1 cellular context compared by ENCODE assay signal in the genomic region with DNA sequence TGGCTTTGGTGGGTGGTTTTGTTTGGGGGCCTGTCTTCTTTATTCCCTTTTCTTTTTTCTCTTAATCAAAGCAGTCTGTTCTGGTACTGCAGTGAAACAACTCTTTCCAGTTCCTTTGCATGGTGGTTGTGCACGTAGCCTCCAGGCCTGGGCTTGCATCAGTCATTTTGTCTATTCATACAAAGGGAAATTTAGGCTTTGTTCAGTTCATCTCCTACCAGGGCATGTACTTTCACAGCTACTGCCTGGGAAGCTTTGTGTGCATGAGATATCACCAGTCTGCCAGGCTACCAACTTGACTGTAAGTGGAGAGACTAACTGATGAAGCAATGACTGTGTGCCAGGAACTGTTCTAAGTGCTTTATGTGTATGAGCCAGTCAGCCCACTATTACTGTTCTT.
TF ChIP-seq lines count a peak whose summit lies in the region.

No MANE protein-coding gene starts in this region.

TF ChIP-seq in SK-N-SH treated with all-trans-retinoic acid at 6 μM for 48 hours, 23 proteins besides CTCF, POLR2A, EP300 and RAD21 (continued from another document):
- TF ChIP-seq, protein P1, sequence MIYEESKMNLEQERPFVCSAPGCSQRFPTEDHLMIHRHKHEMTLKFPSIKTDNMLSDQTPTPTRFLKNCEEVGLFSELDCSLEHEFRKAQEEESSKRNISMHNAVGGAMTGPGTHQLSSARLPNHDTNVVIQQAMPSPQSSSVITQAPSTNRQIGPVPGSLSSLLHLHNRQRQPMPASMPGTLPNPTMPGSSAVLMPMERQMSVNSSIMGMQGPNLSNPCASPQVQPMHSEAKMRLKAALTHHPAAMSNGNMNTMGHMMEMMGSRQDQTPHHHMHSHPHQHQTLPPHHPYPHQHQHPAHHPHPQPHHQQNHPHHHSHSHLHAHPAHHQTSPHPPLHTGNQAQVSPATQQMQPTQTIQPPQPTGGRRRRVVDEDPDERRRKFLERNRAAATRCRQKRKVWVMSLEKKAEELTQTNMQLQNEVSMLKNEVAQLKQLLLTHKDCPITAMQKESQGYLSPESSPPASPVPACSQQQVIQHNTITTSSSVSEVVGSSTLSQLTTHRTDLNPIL (CRISPR knock-in tag; IDR thresholded peaks at IDR 0.05; ENCODE audit: low read depth), result no peak
- no peak for TF ChIP-seq PPARA (CRISPR knock-in tag; IDR thresholded peaks at IDR 0.05; ENCODE audit: borderline replicate concordance)
- TF ChIP-seq CSDC2 (CRISPR knock-in tag; IDR thresholded peaks at IDR 0.05), result no peak
- TF ChIP-seq TOX (CRISPR knock-in tag; IDR thresholded peaks at IDR 0.05; ENCODE audit: borderline replicate concordance), result no peak
